8 cellular contexts compared by ENCODE assay signal in the genomic region with DNA sequence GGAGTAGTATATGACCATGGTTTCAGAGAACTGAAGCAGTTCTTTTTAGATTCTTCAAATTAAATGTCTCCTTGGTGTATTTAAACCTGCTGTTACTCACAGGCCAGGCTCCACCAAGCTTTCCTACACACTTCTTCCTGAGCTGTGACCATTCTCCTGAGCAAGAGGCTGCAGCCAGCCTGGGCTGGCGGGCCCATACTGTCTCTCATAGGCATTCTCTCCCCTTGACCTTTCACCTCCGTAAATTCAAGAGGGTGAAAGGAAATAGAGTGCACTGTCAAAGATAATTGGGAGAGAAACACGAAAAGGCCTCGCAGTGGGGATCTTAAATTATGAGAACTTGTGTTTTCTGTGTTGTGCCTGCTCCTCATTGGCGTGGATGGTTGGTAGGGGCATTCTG. TPM values are rescaled to one million over a fixed set of nuclear protein-coding genes. Genes with fewer than 3 reads are reported as not detected.
DNase-seq lines count a peak whose midpoint lies in the region; ATAC-seq, FAIRE-seq and TF ChIP-seq lines count a peak whose summit lies in the region.

No MANE protein-coding gene starts in this region.

- peaks cover 57% of the 10 kb centered on the region for H4K20me1 ChIP-seq in keratinocyte (ENCODE audit: control insufficient read depth, extremely low read depth, insufficient read depth, low read length)

- no peak overlapping the region for H2AFZ ChIP-seq in keratinocyte (ENCODE audit: control insufficient read depth, low read length)

- no peak for ATAC-seq in HG02588 (IDR thresholded peaks at IDR 0.05; ENCODE audit: unreplicated experiment)
- ATAC-seq in GM19455 (IDR thresholded peaks at IDR 0.05; ENCODE audit: unreplicated experiment): no peak

- no peaks in the 10 kb centered on the region for H3K27me3 Mint-ChIP-seq in T-helper 2 cell treated with Interferon-gamma antibody and Interleukin-4, amounts not matched to agents 5 μg/mL and 100 μg/mL, for 36 hours (ENCODE audit: low read depth)

- H3K27ac ChIP-seq in adrenal gland: peak overlapping the region in 4 of 5 donors; percentile 13 to 100 (median 100)
- H3K27ac ChIP-seq in keratinocyte (ENCODE audit: control insufficient read depth, insufficient read depth, low read length): peak overlapping the region; percentile 88
- no peak overlapping the region for H3K27ac ChIP-seq in stomach smooth muscle (ENCODE audit: low read length)

- TF ChIP-seq CTCF in adrenal gland (IDR thresholded peaks at IDR 0.05) (no peak), keratinocyte (optimal IDR thresholded peaks at IDR 0.05 in 1 of 3, IDR thresholded peaks at IDR 0.05 in 1 of 3, conservative IDR thresholded peaks at IDR 0.05 in 1 of 3; ENCODE audit: extremely low read depth in 1 of 3, insufficient read depth in 2 of 3, low read length in 3 of 3) (no peak)

- no peak for TF ChIP-seq POLR2A in adrenal gland (IDR thresholded peaks at IDR 0.05)

- H3K4me1 Mint-ChIP-seq in T-helper 2 cell treated with Interferon-gamma antibody and Interleukin-4, amounts not matched to agents 5 μg/mL and 100 μg/mL, for 36 hours (ENCODE audit: low read depth): peaks cover 47% of the 10 kb centered on the region

- 34 to 43% (median 39%) methylated on average over 5 of the region's 5 CpGs for WGBS in adrenal gland, 4 donors

- no peaks in the 10 kb centered on the region for H3K27me3 ChIP-seq in adrenal gland
- no peaks in the 10 kb centered on the region for H3K27me3 ChIP-seq in keratinocyte (ENCODE audit: control insufficient read depth, extremely low read depth, insufficient read depth, low read length)
- H3K27me3 ChIP-seq in stomach smooth muscle (ENCODE audit: control insufficient read depth in 1 of 2, insufficient read depth in 2 of 2, low read length in 2 of 2): no peaks in the 10 kb centered on the region

- intact Hi-C loops in adrenal gland (cut with DNase I): loop anchor here in 1 of 2 donors (10.0 kb wide), 1 partner anchor 350 kb away; a partner anchor contains a TSS

- H3K9ac ChIP-seq in keratinocyte (ENCODE audit: control insufficient read depth, extremely low read depth, insufficient read depth, low read length) (peak overlapping the region; percentile 95), stomach smooth muscle (ENCODE audit: low read length in 2 of 2) (peak overlapping the region; percentile 4 to 95)

- H3K36me3 Mint-ChIP-seq in T-helper 2 cell treated with Interferon-gamma antibody and Interleukin-4, amounts not matched to agents 5 μg/mL and 100 μg/mL, for 36 hours (ENCODE audit: low read depth): peaks cover 42% of the 10 kb centered on the region

- H3K4me1 ChIP-seq in adrenal gland (replicated peaks in 1 of 2) (peaks cover 62 to 69% of the 10 kb centered on the region in 2 donors), keratinocyte (ENCODE audit: control insufficient read depth, extremely low read depth, insufficient read depth, low read length) (peaks cover 58% of the 10 kb centered on the region), stomach smooth muscle (ENCODE audit: control insufficient read depth, insufficient read depth, low read length) (peaks cover 74% of the 10 kb centered on the region)

- peaks cover 88% of the 10 kb centered on the region for H3K79me2 ChIP-seq in keratinocyte (ENCODE audit: control insufficient read depth, insufficient read depth, low read length)

- H3K9me3 ChIP-seq in adrenal gland (replicated peaks in 1 of 3) (no peaks in the 10 kb centered on the region), keratinocyte (ENCODE audit: control insufficient read depth, low read depth, low read length) (no peaks in the 10 kb centered on the region), stomach smooth muscle (ENCODE audit: control insufficient read depth in 2 of 2, low read length in 2 of 2) (no peaks in the 10 kb centered on the region)

- no peak for FAIRE-seq in keratinocyte (lab: Jason Lieb, UNC)

- peak overlapping the region; percentile 95 for H3K4me3 Mint-ChIP-seq in T-helper 2 cell treated with Interferon-gamma antibody and Interleukin-4, amounts not matched to agents 5 μg/mL and 100 μg/mL, for 36 hours

- peaks cover 0 to 6% of the 10 kb centered on the region in 2 donors for H3K36me3 ChIP-seq in adrenal gland (replicated peaks in 1 of 2)
- H3K36me3 ChIP-seq in keratinocyte (ENCODE audit: control insufficient read depth in 2 of 2, extremely low read depth in 1 of 2, insufficient read depth in 2 of 2, low read length in 2 of 2): peaks cover 5 to 27% of the 10 kb centered on the region in 2 experiments
- peaks cover 0 to 3% of the 10 kb centered on the region in 2 donors for H3K36me3 ChIP-seq in stomach smooth muscle (ENCODE audit: control insufficient read depth in 2 of 2, insufficient read depth in 2 of 2, low read length in 2 of 2)

- no peak for DNase-seq in T-helper 2 cell treated with Interferon-gamma antibody and Interleukin-4, amounts not matched to agents 5 μg/mL and 100 μg/mL, for 36 hours (ENCODE audit: low spot score)
- DNase-seq in T-helper 2 cell (no peak), adrenal gland (peak in 1 of 7 donors; percentile 8), keratinocyte (ENCODE audit: low read depth, low spot score) (no peak)
- DNase-seq in stimulated activated CD4-positive, alpha-beta T cell treated with anti-CD3 and anti-CD28 coated beads, Interleukin-1b, Interleukin-23, amount 100 ng/mL, for 48 hours: no peak

- H3K4me3 ChIP-seq in adrenal gland: peak overlapping the region in 1 of 4 donors; percentile 95
- H3K4me3 ChIP-seq in keratinocyte (ENCODE audit: control insufficient read depth in 2 of 3, extremely low read depth in 1 of 3, insufficient read depth in 2 of 3, low read depth in 1 of 3, low read length in 3 of 3): peak overlapping the region; percentile 60 to 97 (median 84)
- peak overlapping the region; percentile 85 to 98 for H3K4me3 ChIP-seq in stomach smooth muscle (ENCODE audit: low read length in 2 of 2)

- no peaks in the 10 kb centered on the region for H3K9me3 Mint-ChIP-seq in T-helper 2 cell treated with Interferon-gamma antibody and Interleukin-4, amounts not matched to agents 5 μg/mL and 100 μg/mL, for 36 hours

- peak overlapping the region; percentile 85 for H3K4me2 ChIP-seq in keratinocyte (ENCODE audit: control insufficient read depth, extremely low read depth, insufficient read depth, low read depth, low read length)

- dilution Hi-C loops in keratinocyte (cut with MboI; ENCODE audit: extremely low pct_ligation_motif_present, low sequenced_read_pairs): no loop called here

- H3K27ac Mint-ChIP-seq in T-helper 2 cell treated with Interferon-gamma antibody and Interleukin-4, amounts not matched to agents 5 μg/mL and 100 μg/mL, for 36 hours: peak overlapping the region; percentile 95

- H3K9me1 ChIP-seq in keratinocyte (ENCODE audit: control insufficient read depth, extremely low read depth, insufficient read depth, low read length): peaks cover 11% of the 10 kb centered on the region

RNA-seq across cellular contexts. Expression of a gene that starts 2.3 kb away (rescaled TPM):
- 100 to 1,000 TPM; 345 to 611 (median 381) TPM for total RNA-seq in adrenal gland
- polyA plus RNA-seq in adrenal gland (100 to 1,000 TPM; 274 to 510 (median 384) TPM), keratinocyte (295 to 451 TPM (median 325 TPM) in 3 replicates)
- polyA plus RNA-seq in keratinocyte (2011; ENCODE audit: low read depth): 343 TPM
- 346 and 552 TPM in 2 replicates for polyA plus RNA-seq in keratinocyte (2011; cell fraction: cytosol; rRNA removed)
- polyA plus RNA-seq in keratinocyte (2011; cell fraction: nucleus; rRNA removed): 224 and 326 TPM in 2 replicates
- polyA plus RNA-seq in keratinocyte (2012; ENCODE audit: low replicate concordance): 371 and 391 TPM in 2 replicates
- polyA minus RNA-seq in keratinocyte: 457 to 846 TPM (median 598 TPM) in 3 replicates
- 776 TPM for polyA minus RNA-seq in keratinocyte (2011; cell fraction: cytosol; rRNA and poly(A)+ RNA removed)
- 151 and 170 TPM in 2 replicates for polyA minus RNA-seq in keratinocyte (2011; cell fraction: nucleus; rRNA and poly(A)+ RNA removed)

RNA-seq across cellular contexts. Expression of a gene that starts 18.3 kb away (rescaled TPM):
- 10 to 100 TPM in 6 of 8 donors, 1 to 10 TPM in 2; 8.0 to 24.8 (median 15.4) TPM for total RNA-seq in adrenal gland
- polyA plus RNA-seq in adrenal gland (10 to 100 TPM in 2 of 3 donors, 1 to 10 TPM in 1; 5.0 to 42.0 (median 36.0) TPM), keratinocyte (8.2 to 11.9 TPM (median 10.0 TPM) in 3 replicates)
- 8.0 TPM for polyA plus RNA-seq in keratinocyte (2011; ENCODE audit: low read depth)
- polyA plus RNA-seq in keratinocyte (2011; cell fraction: cytosol; rRNA removed): 4.4 and 10.2 TPM in 2 replicates
- 21.2 and 27.6 TPM in 2 replicates for polyA plus RNA-seq in keratinocyte (2011; cell fraction: nucleus; rRNA removed)
- 12.5 and 16.4 TPM in 2 replicates for polyA plus RNA-seq in keratinocyte (2012; ENCODE audit: low replicate concordance)
- 0.99 to 7.7 TPM (median 1.2 TPM) in 3 replicates for polyA minus RNA-seq in keratinocyte
- polyA minus RNA-seq in keratinocyte (2011; cell fraction: cytosol; rRNA and poly(A)+ RNA removed): 7.7 TPM
- 2.4 and 2.8 TPM in 2 replicates for polyA minus RNA-seq in keratinocyte (2011; cell fraction: nucleus; rRNA and poly(A)+ RNA removed)

RNA-seq across cellular contexts. Expression of a gene that starts 24.3 kb away (rescaled TPM):
- 100 to 1,000 TPM in 2 of 8 donors, 10 to 100 TPM in 6; 56.4 to 120 (median 70.8) TPM for total RNA-seq in adrenal gland
- polyA plus RNA-seq in adrenal gland (100 to 1,000 TPM in 2 of 3 donors, 10 to 100 TPM in 1; 25.1 to 309 (median 303) TPM), keratinocyte (28.4 to 53.7 TPM (median 49.3 TPM) in 3 replicates)
- polyA plus RNA-seq in keratinocyte (2011; ENCODE audit: low read depth): 23.9 TPM
- polyA plus RNA-seq in keratinocyte (2011; cell fraction: cytosol; rRNA removed): 22.0 and 52.1 TPM in 2 replicates
- polyA plus RNA-seq in keratinocyte (2011; cell fraction: nucleus; rRNA removed): 47.4 and 62.3 TPM in 2 replicates
- 34.4 and 51.8 TPM in 2 replicates for polyA plus RNA-seq in keratinocyte (2012; ENCODE audit: low replicate concordance)
- polyA minus RNA-seq in keratinocyte: 19.2 to 36.3 TPM (median 26.1 TPM) in 3 replicates
- polyA minus RNA-seq in keratinocyte (2011; cell fraction: cytosol; rRNA and poly(A)+ RNA removed): 48.9 TPM
- 9.9 and 18.3 TPM in 2 replicates for polyA minus RNA-seq in keratinocyte (2011; cell fraction: nucleus; rRNA and poly(A)+ RNA removed)

RNA-seq across cellular contexts. Expression of a gene that starts 55.3 kb away (rescaled TPM):
- 100 to 1,000 TPM; 162 to 427 (median 236) TPM for total RNA-seq in adrenal gland
- 100 to 1,000 TPM in 2 of 3 donors, 10 to 100 TPM in 1; 42.3 to 414 (median 388) TPM for polyA plus RNA-seq in adrenal gland
- polyA plus RNA-seq in keratinocyte: 412 to 877 TPM (median 450 TPM) in 3 replicates
- 259 TPM for polyA plus RNA-seq in keratinocyte (2011; ENCODE audit: low read depth)
- 279 and 743 TPM in 2 replicates for polyA plus RNA-seq in keratinocyte (2011; cell fraction: cytosol; rRNA removed)
- polyA plus RNA-seq in keratinocyte (2011; cell fraction: nucleus; rRNA removed): 254 and 303 TPM in 2 replicates
- 421 and 447 TPM in 2 replicates for polyA plus RNA-seq in keratinocyte (2012; ENCODE audit: low replicate concordance)
- 198 to 329 TPM (median 216 TPM) in 3 replicates for polyA minus RNA-seq in keratinocyte
- 557 TPM for polyA minus RNA-seq in keratinocyte (2011; cell fraction: cytosol; rRNA and poly(A)+ RNA removed)
- 106 and 141 TPM in 2 replicates for polyA minus RNA-seq in keratinocyte (2011; cell fraction: nucleus; rRNA and poly(A)+ RNA removed)
